Comparison of ENCODE assay signal across 8 cellular contexts in genomic region chr10:110212119-110213006, GRCh38. TPM values are rescaled to one million over a fixed set of nuclear protein-coding genes. Genes with fewer than 3 reads are reported as not detected.
A peak's percentile ranks its signal among the peaks of the same experiment; 100 is the strongest.
DNase-seq lines count a peak whose midpoint lies in the region; ATAC-seq, FAIRE-seq and TF ChIP-seq lines count a peak whose summit lies in the region.

No MANE protein-coding gene starts in this region.

- peaks cover 20% of the 10 kb centered on the region for H3K4me1 Mint-ChIP-seq in astrocyte (ENCODE audit: low read depth, unreplicated experiment)
- H3K4me1 Mint-ChIP-seq in naive thymus-derived CD4-positive, alpha-beta T cell = peaks cover 29 to 60% (median 52%) of the 10 kb centered on the region in 7 donors

- H3K79me2 ChIP-seq in OCI-LY3 (ENCODE audit: low read length) (no peaks in the 10 kb centered on the region), astrocyte (ENCODE audit: insufficient read depth, low read length) (no peaks in the 10 kb centered on the region)

- H3K27me3 ChIP-seq in OCI-LY3 (ENCODE audit: low read depth, low read length) (peaks cover 24% of the 10 kb centered on the region), astrocyte (ENCODE audit: insufficient read depth, low read length) (peaks cover 4% of the 10 kb centered on the region)
- H3K27me3 ChIP-seq in naive thymus-derived CD4-positive, alpha-beta T cell (ENCODE audit: control insufficient read depth in 2 of 2, insufficient read depth in 2 of 2, low read length in 2 of 2) = no peaks in the 10 kb centered on the region

- peak overlapping the region; percentile 38 for H3K27ac Mint-ChIP-seq in astrocyte (ENCODE audit: unreplicated experiment)
- H3K27ac Mint-ChIP-seq in naive thymus-derived CD4-positive, alpha-beta T cell = peak overlapping the region; percentile 95 to 99 (median 98)

- no peak for FAIRE-seq in astrocyte (lab: Jason Lieb, UNC)
- FAIRE-seq in RCC 7860 (lab: Jason Lieb, UNC) = no peak

- peaks cover 2% of the 10 kb centered on the region for H3K36me3 Mint-ChIP-seq in astrocyte (ENCODE audit: low read depth, unreplicated experiment)
- peaks cover 0 to 9% (median 0%) of the 10 kb centered on the region in 5 donors for H3K36me3 Mint-ChIP-seq in naive thymus-derived CD4-positive, alpha-beta T cell

- intact Hi-C loops in naive thymus-derived CD4-positive, alpha-beta T cell (cut with micrococcal nuclease) = loop anchor here (1.0 to 5.0 kb wide), 6 partner anchors 9 to 705 kb away; partner anchors contain the start of genes BBIP1 (in 1 of the 2), PDCD4 (in 1 of the 2), SHOC2 (in 1 of the 2) and SMC3 (in 1 of the 2)

- no peak overlapping the region for H3K27ac ChIP-seq in OCI-LY3 (ENCODE audit: low read length)
- no peak overlapping the region for H3K27ac ChIP-seq in astrocyte (ENCODE audit: low read depth, low read length)
- peak overlapping the region; percentile 95 for H3K27ac ChIP-seq in naive thymus-derived CD4-positive, alpha-beta T cell (ENCODE audit: low read depth, low read length)

- H3K9me3 Mint-ChIP-seq in astrocyte (ENCODE audit: unreplicated experiment) = no peaks in the 10 kb centered on the region
- H3K9me3 Mint-ChIP-seq in naive thymus-derived CD4-positive, alpha-beta T cell = peaks cover 0 to 5% (median 0%) of the 10 kb centered on the region in 11 donors

- H3K4me1 ChIP-seq in OCI-LY3 (ENCODE audit: low read length) = peaks cover 12% of the 10 kb centered on the region
- peaks cover 5% of the 10 kb centered on the region for H3K4me1 ChIP-seq in astrocyte (ENCODE audit: insufficient read depth, low read length)
- H3K4me1 ChIP-seq in naive thymus-derived CD4-positive, alpha-beta T cell (ENCODE audit: control insufficient read depth in 2 of 2, insufficient read depth in 2 of 2, low read length in 2 of 2) = peaks cover 17 to 40% of the 10 kb centered on the region in 2 donors

- DNase-seq in GM10248 (ENCODE audit: extremely low spot score) (peak; percentile 28), astrocyte (ENCODE audit: low read depth) (no peak), RCC 7860 (ENCODE audit: low spot score) (no peak), NCI-H1105 treated with DMSO at 0.1 percent for 48 hours (lab: John Stamatoyannopoulos, UW) (no peak)
- DNase-seq in naive thymus-derived CD4-positive, alpha-beta T cell = peak; percentile 28 to 75 (median 70)

- peak overlapping the region; percentile 93 for H3K4me2 ChIP-seq in OCI-LY3 (ENCODE audit: low read length)
- no peak overlapping the region for H3K4me2 ChIP-seq in astrocyte (ENCODE audit: low read length)

- H3K9me3 ChIP-seq in OCI-LY3 (ENCODE audit: insufficient read depth, low read length) (no peaks in the 10 kb centered on the region), astrocyte (ENCODE audit: insufficient read depth, low read depth, low read length) (no peaks in the 10 kb centered on the region)
- H3K9me3 ChIP-seq in naive thymus-derived CD4-positive, alpha-beta T cell (ENCODE audit: control insufficient read depth in 2 of 3, low read length in 3 of 3) = no peaks in the 10 kb centered on the region

- H3K4me3 ChIP-seq in OCI-LY3 (ENCODE audit: low read length) (peak overlapping the region; percentile 100; the same call in 1 of the 2 replicates), astrocyte (ENCODE audit: insufficient read depth, low read depth, low read length) (no peak overlapping the region)
- peak overlapping the region; percentile 69 for H3K4me3 ChIP-seq in naive thymus-derived CD4-positive, alpha-beta T cell (ENCODE audit: low read length)

- peak; percentile 39 for ATAC-seq in naive thymus-derived CD4-positive, alpha-beta T cell
- no peak for ATAC-seq in HG02798 (IDR thresholded peaks at IDR 0.05; ENCODE audit: poor library complexity, unreplicated experiment)
- no peak for ATAC-seq in HG02642 (IDR thresholded peaks at IDR 0.05; ENCODE audit: poor library complexity, unreplicated experiment)

- POLR2A ChIA-PET in GM10248 (lab: Yijun Ruan, JAX) = no interaction called here
- POLR2A ChIA-PET in naive thymus-derived CD4-positive, alpha-beta T cell (lab: Charles Lee) = interaction anchor here (0.9 to 11.5 kb wide), 7 partner anchors 10 to 203 kb away, joined by 3 to 353 read pairs (median 4); partner anchors contain the start of gene SMNDC1

- H4K20me1 ChIP-seq in OCI-LY3 (ENCODE audit: insufficient read depth, low read length) = peaks cover 31% of the 10 kb centered on the region; the same call in 1 of the 2 replicates
- peaks cover 4% of the 10 kb centered on the region for H4K20me1 ChIP-seq in astrocyte (ENCODE audit: insufficient read depth, low read length)

- no peaks in the 10 kb centered on the region for H3K27me3 Mint-ChIP-seq in astrocyte (ENCODE audit: low read depth, unreplicated experiment)
- H3K27me3 Mint-ChIP-seq in naive thymus-derived CD4-positive, alpha-beta T cell = peaks cover 0 to 8% (median under 1%) of the 10 kb centered on the region in 5 donors

- H3K36me3 ChIP-seq in OCI-LY3 (replicated peaks; ENCODE audit: low read depth, low read length) = peaks cover 2% of the 10 kb centered on the region
- no peaks in the 10 kb centered on the region for H3K36me3 ChIP-seq in astrocyte (ENCODE audit: insufficient read depth, low read length)
- peaks cover 0 to 5% (median 0%) of the 10 kb centered on the region in 3 experiments for H3K36me3 ChIP-seq in naive thymus-derived CD4-positive, alpha-beta T cell (ENCODE audit: control insufficient read depth in 2 of 3, insufficient read depth in 3 of 3, low read length in 3 of 3)

- no peak for TF ChIP-seq CTCF in GM10248 (IDR thresholded peaks at IDR 0.05; ENCODE audit: control extremely low read depth, extremely low read depth, low read depth, missing control alignments)
- TF ChIP-seq CTCF in OCI-LY3 (IDR thresholded peaks at IDR 0.05; ENCODE audit: low read depth, low read length) = no peak
- no peak for TF ChIP-seq CTCF in astrocyte (IDR thresholded peaks at IDR 0.05; ENCODE audit: insufficient read depth, low read depth, low read length)

- H3K9ac ChIP-seq in OCI-LY3 (ENCODE audit: low read length) (no peak overlapping the region), astrocyte (ENCODE audit: low read length) (no peak overlapping the region)

- H3K4me3 Mint-ChIP-seq in astrocyte (ENCODE audit: unreplicated experiment) = peak overlapping the region; percentile 88
- peak overlapping the region; percentile 93 to 99 (median 97) for H3K4me3 Mint-ChIP-seq in naive thymus-derived CD4-positive, alpha-beta T cell

- CTCF ChIA-PET in GM10248 (lab: Yijun Ruan, JAX) = interaction anchor here (0.7 to 9.0 kb wide), 5 partner anchors 9 to 74 kb away, joined by 3 to 82 read pairs (median 9); no protein-coding TSS in a partner anchor
- CTCF ChIA-PET in naive thymus-derived CD4-positive, alpha-beta T cell (lab: Charles Lee) = interaction anchor here (0.5 to 8.5 kb wide), 7 partner anchors 12 to 200 kb away, joined by 3 to 95 read pairs (median 3); no protein-coding TSS in a partner anchor

- H2AFZ ChIP-seq in OCI-LY3 (ENCODE audit: low read depth, low read length) (no peak overlapping the region), astrocyte (ENCODE audit: low read depth, low read length) (no peak overlapping the region)

RNA-seq across cellular contexts. Expression of gene MXI1, which starts 5.0 kb away (rescaled TPM):
- total RNA-seq in astrocyte = 31.5 and 35.4 TPM in 2 replicates
- total RNA-seq in naive thymus-derived CD4-positive, alpha-beta T cell = 10 to 100 TPM; 36.6 to 57.1 (median 54.9) TPM
- polyA plus RNA-seq in naive thymus-derived CD4-positive, alpha-beta T cell = 10 to 100 TPM; 46.1 to 52.7 TPM

Comparison
In these comparisons a context has a peak if more than half of its experiments do, and no peak if none do; other contexts are left out.
1. DNase-seq: peak in GM10248 (single experiment) and naive thymus-derived CD4-positive, alpha-beta T cell (9 of 9); none in astrocyte (single experiment), RCC 7860 (single experiment) and NCI-H1105 treated with DMSO at 0.1 percent for 48 hours (single experiment).